In genomic region chr6:70310063-70310694, GRCh38 we compare ENCODE assay signal across 9 cellular contexts. TPM values are rescaled to one million over a fixed set of nuclear protein-coding genes. Genes with fewer than 3 reads are reported as not detected.
A peak's percentile ranks its signal among the peaks of the same experiment; 100 is the strongest.
DNase-seq lines count a peak whose midpoint lies in the region; ATAC-seq, FAIRE-seq and TF ChIP-seq lines count a peak whose summit lies in the region.
"Had no signal": no experiment of that assay in that cellular context is flagged by ENCODE, and none has a peak within 500 bp of the region (broad histone marks: within the 10 kb centered on the region; RNA-seq: fewer than 3 reads in every experiment).

No MANE protein-coding gene starts in this region.

- DNase-seq in Daoy (ENCODE audit: low read depth) = peak; percentile 34
- peak; percentile 5 for DNase-seq in HTR-8/SVneo (ENCODE audit: insufficient read length, low spot score)
- peak; percentile 34 for DNase-seq in SW480 (ENCODE audit: low spot score)
- no peak for DNase-seq in stomach
- no peak for DNase-seq in stimulated activated naive CD8-positive, alpha-beta T cell treated with anti-CD3 and anti-CD28 coated beads, Interleukin-15, amount 100 ng/mL, for 72 hours
- no peak for DNase-seq in NCI-H2029 treated with DMSO at 0.1 percent for 48 hours (lab: John Stamatoyannopoulos, UW)
- no peak for DNase-seq in activated naive CD4-positive, alpha-beta T cell treated with anti-CD3 and anti-CD28 coated beads, Interleukin-2, amount 50 U/mL, for 16 hours

- H3K27ac ChIP-seq in gastroesophageal sphincter (no peak overlapping the region), stomach (no peak overlapping the region)

- H3K4me3 ChIP-seq in gastroesophageal sphincter (no peak overlapping the region), stomach (no peak overlapping the region)

- H3K27me3 Mint-ChIP-seq in stimulated activated naive CD8-positive, alpha-beta T cell treated with anti-CD3 and anti-CD28 coated beads, Interleukin-15, amount 100 ng/mL, for 72 hours = peaks cover 32% of the 10 kb centered on the region

- no peak for ATAC-seq in gastroesophageal sphincter
- ATAC-seq in stimulated activated naive CD8-positive, alpha-beta T cell treated with anti-CD3 and anti-CD28 coated beads, Interleukin-15, amount 100 ng/mL, for 72 hours = no peak

- FAIRE-seq in HTR-8/SVneo (lab: Jason Lieb, UNC) = no peak

- intact Hi-C loops in stomach (cut with DNase I; ENCODE audit: low total_unique reads) = no loop called here

- no peak overlapping the region for H3K27ac Mint-ChIP-seq in stimulated activated naive CD8-positive, alpha-beta T cell treated with anti-CD3 and anti-CD28 coated beads, Interleukin-15, amount 100 ng/mL, for 72 hours
- H3K27ac Mint-ChIP-seq: T-helper 1 cell treated with Interleukin-12 subunit alpha and Interleukin-12 subunit beta and Interleukin-4 antibody, amounts not matched to agents 30 μg/mL and 1 μg/mL, for 36 hours had no signal

- H3K4me3 Mint-ChIP-seq in stimulated activated naive CD8-positive, alpha-beta T cell treated with anti-CD3 and anti-CD28 coated beads, Interleukin-15, amount 100 ng/mL, for 72 hours = no peak overlapping the region
- H3K4me3 Mint-ChIP-seq: T-helper 1 cell treated with Interleukin-12 subunit alpha and Interleukin-12 subunit beta and Interleukin-4 antibody, amounts not matched to agents 30 μg/mL and 1 μg/mL, for 36 hours had no signal

- WGBS in gastroesophageal sphincter (ENCODE audit: low coverage in 1 of 2), 2 donors = 2 to 20% methylated on average over 3 to 4 of the region's 4 CpGs
- 19 to 23% (median 22%) methylated on average over 4 of the region's 4 CpGs for WGBS in stomach, 5 donors

- no peaks in the 10 kb centered on the region for H3K36me3 ChIP-seq in gastroesophageal sphincter
- H3K36me3 ChIP-seq in stomach = no peaks in the 10 kb centered on the region

- H3K27me3 ChIP-seq in gastroesophageal sphincter = no peaks in the 10 kb centered on the region
- H3K27me3 ChIP-seq in stomach = no peaks in the 10 kb centered on the region

- H3K9me3 Mint-ChIP-seq in stimulated activated naive CD8-positive, alpha-beta T cell treated with anti-CD3 and anti-CD28 coated beads, Interleukin-15, amount 100 ng/mL, for 72 hours = no peaks in the 10 kb centered on the region
- H3K9me3 Mint-ChIP-seq: T-helper 1 cell treated with Interleukin-12 subunit alpha and Interleukin-12 subunit beta and Interleukin-4 antibody, amounts not matched to agents 30 μg/mL and 1 μg/mL, for 36 hours had no signal

- H3K4me1 Mint-ChIP-seq in stimulated activated naive CD8-positive, alpha-beta T cell treated with anti-CD3 and anti-CD28 coated beads, Interleukin-15, amount 100 ng/mL, for 72 hours = peaks cover 8% of the 10 kb centered on the region

- no peak for TF ChIP-seq POLR2A in gastroesophageal sphincter (IDR thresholded peaks at IDR 0.05)
- no peak for TF ChIP-seq POLR2A in stomach (IDR thresholded peaks at IDR 0.05)

- peak; percentile 17 to 48 (median 28) for TF ChIP-seq CTCF in gastroesophageal sphincter (IDR thresholded peaks at IDR 0.05)
- peak in 4 of 7 experiments; percentile 37 to 65 (median 58) for TF ChIP-seq CTCF in stomach (IDR thresholded peaks at IDR 0.05)

- no peaks in the 10 kb centered on the region for H3K9me3 ChIP-seq in gastroesophageal sphincter
- H3K9me3 ChIP-seq in stomach = no peaks in the 10 kb centered on the region

- no peak for TF ChIP-seq EP300 in gastroesophageal sphincter (IDR thresholded peaks at IDR 0.05)
- no peak for TF ChIP-seq EP300 in stomach (IDR thresholded peaks at IDR 0.05)

- H3K4me1 ChIP-seq in gastroesophageal sphincter (no peaks in the 10 kb centered on the region), stomach (peaks cover 0 to 9% (median 7%) of the 10 kb centered on the region in 4 donors)

RNA-seq across cellular contexts. Expression of gene COL9A1, which starts 7.3 kb away (rescaled TPM):
- 0.09 and 0.34 TPM in 2 replicates for total RNA-seq in Daoy (2014; rRNA removed; shearing (Covaris generic))
- total RNA-seq in gastroesophageal sphincter = under 1 TPM in 3 of 4 donors, not detected in 1; 0.07 to 0.81 (median 0.27) TPM
- 10 to 100 TPM in 2 of 5 donors, not detected in 3; 16.0 to 36.1 TPM for total RNA-seq in stomach
- polyA plus RNA-seq in stomach = under 1 TPM in 2 of 3 donors, not detected in 1; 0.25 to 0.75 TPM

Comparison
In these comparisons a context has a peak if more than half of its experiments do, and no peak if none do; other contexts are left out.
1. DNase-seq: peak in Daoy (single experiment), HTR-8/SVneo (single experiment) and SW480 (single experiment); none in stomach (single experiment), stimulated activated naive CD8-positive, alpha-beta T cell treated with anti-CD3 and anti-CD28 coated beads, Interleukin-15, amount 100 ng/mL, for 72 hours (0 of 2), NCI-H2029 treated with DMSO at 0.1 percent for 48 hours (single experiment) and activated naive CD4-positive, alpha-beta T cell treated with anti-CD3 and anti-CD28 coated beads, Interleukin-2, amount 50 U/mL, for 16 hours (single experiment).